Comparison of ENCODE assay signal across 17 cellular contexts in genomic region chr16:57022445-57022844, GRCh38. TPM values are rescaled to one million over a fixed set of nuclear protein-coding genes. Genes with fewer than 3 reads are reported as not detected.
A peak's percentile ranks its signal among the peaks of the same experiment; 100 is the strongest.
DNase-seq lines count a peak whose midpoint lies in the region; ATAC-seq lines count a peak whose summit lies in the region.
"Had no signal": no experiment of that assay in that cellular context is flagged by ENCODE, and none has a peak within 500 bp of the region (broad histone marks: within the 10 kb centered on the region; RNA-seq: fewer than 3 reads in every experiment).

No MANE protein-coding gene starts in this region.

- peak overlapping the region in 7 of 8 donors; percentile 41 to 84 (median 69) for H3K4me3 Mint-ChIP-seq in CD4-positive, alpha-beta memory T cell
- peak overlapping the region; percentile 45 for H3K4me3 Mint-ChIP-seq in natural killer cell treated with Interleukin-12 subunit alpha and Interleukin-12 subunit beta and Interleukin-15 and Interleukin-18, amount 100 ng/mL, for 72 hours

- H3K27ac ChIP-seq in BLaER1, result no peak overlapping the region
- peak overlapping the region; percentile 58 for H3K27ac ChIP-seq in CD4-positive, alpha-beta memory T cell (ENCODE audit: low read depth, low read length)
- H3K27ac ChIP-seq: ascending aorta, ovary, stomach, transverse colon had no signal

- H3K4me2 ChIP-seq in BLaER1, result peak overlapping the region; percentile 71

- H3K27me3 Mint-ChIP-seq in CD4-positive, alpha-beta memory T cell, result no peaks in the 10 kb centered on the region
- H3K27me3 Mint-ChIP-seq in natural killer cell treated with Interleukin-12 subunit alpha and Interleukin-12 subunit beta and Interleukin-15 and Interleukin-18, amount 100 ng/mL, for 72 hours, result no peaks in the 10 kb centered on the region

- intact Hi-C loops in CD4-positive, alpha-beta memory T cell (cut with micrococcal nuclease), result no loop called here

- H3K27ac Mint-ChIP-seq in CD4-positive, alpha-beta memory T cell, result peak overlapping the region; percentile 82 to 94 (median 90)
- peak overlapping the region; percentile 25 to 88 for H3K27ac Mint-ChIP-seq in activated naive CD4-positive, alpha-beta T cell treated with anti-CD3 and anti-CD28 coated beads, Interleukin-2, amount 50 U/mL, for 72 hours
- peak overlapping the region; percentile 61 to 85 for H3K27ac Mint-ChIP-seq in natural killer cell treated with Interleukin-12 subunit alpha and Interleukin-12 subunit beta and Interleukin-15 and Interleukin-18, amount 100 ng/mL, for 72 hours

- H3K4me1 ChIP-seq in BLaER1, result peaks cover 30% of the 10 kb centered on the region
- H3K4me1 ChIP-seq in CD4-positive, alpha-beta memory T cell (ENCODE audit: insufficient read depth, low read length), result peaks cover 90% of the 10 kb centered on the region
- H3K4me1 ChIP-seq: ascending aorta, transverse colon had no signal

- DNase-seq in CD4-positive, alpha-beta memory T cell, result no peak
- DNase-seq in activated naive CD4-positive, alpha-beta T cell treated with anti-CD3 and anti-CD28 coated beads, Interleukin-2, amount 50 U/mL, for 72 hours (ENCODE audit: low spot score in 2 of 2), result no peak
- peak; percentile 51 for DNase-seq in natural killer cell treated with Interleukin-12 subunit alpha and Interleukin-12 subunit beta and Interleukin-15 and Interleukin-18, amount 100 ng/mL, for 72 hours (ENCODE audit: low spot score)
- DNase-seq in stimulated activated CD4-positive, alpha-beta T cell treated with anti-CD3 and anti-CD28 coated beads, Interleukin-1b, Interleukin-23, amount 100 ng/mL, for 48 hours, result no peak
- DNase-seq in NCI-H1930 (lab: John Stamatoyannopoulos, UW), result no peak
- DNase-seq: activated CD4-positive, alpha-beta T cell treated with anti-CD3 and anti-CD28 coated beads, Interleukin-2, amount 50 U/mL, for 4 hours; COR-L47; MM.1S; NCI-H146; NCI-H69; ovary; stomach; SW 1271; transverse colon had no signal

- peaks cover 78% of the 10 kb centered on the region for H3K36me3 ChIP-seq in BLaER1
- peaks cover 56% of the 10 kb centered on the region for H3K36me3 ChIP-seq in CD4-positive, alpha-beta memory T cell (ENCODE audit: insufficient read depth, low read length)
- H3K36me3 ChIP-seq: ovary had no signal

- no peaks in the 10 kb centered on the region for H3K9me3 Mint-ChIP-seq in CD4-positive, alpha-beta memory T cell
- H3K9me3 Mint-ChIP-seq in activated naive CD4-positive, alpha-beta T cell treated with anti-CD3 and anti-CD28 coated beads, Interleukin-2, amount 50 U/mL, for 72 hours, result no peaks in the 10 kb centered on the region
- H3K9me3 Mint-ChIP-seq in natural killer cell treated with Interleukin-12 subunit alpha and Interleukin-12 subunit beta and Interleukin-15 and Interleukin-18, amount 100 ng/mL, for 72 hours, result no peaks in the 10 kb centered on the region

- no peak overlapping the region for H3K4me3 ChIP-seq in BLaER1
- H3K4me3 ChIP-seq in CD4-positive, alpha-beta memory T cell (ENCODE audit: low read length in 2 of 2), result no peak overlapping the region
- H3K4me3 ChIP-seq: ascending aorta, ovary, stomach, transverse colon had no signal

- H3K9ac ChIP-seq in BLaER1, result no peak overlapping the region

- CTCF ChIA-PET in CD4-positive, alpha-beta memory T cell (lab: Charles Lee; ENCODE audit: partially characterized antibody), result interaction anchor here (0.9 to 4.1 kb wide), 6 partner anchors 8 to 71 kb away, joined by 3 to 35 read pairs (median 9); no protein-coding TSS in a partner anchor

- peaks cover 69 to 98% (median 81%) of the 10 kb centered on the region in 4 donors for H3K4me1 Mint-ChIP-seq in CD4-positive, alpha-beta memory T cell
- H3K4me1 Mint-ChIP-seq in natural killer cell treated with Interleukin-12 subunit alpha and Interleukin-12 subunit beta and Interleukin-15 and Interleukin-18, amount 100 ng/mL, for 72 hours (ENCODE audit: low read depth in 2 of 2), result peaks cover 41 to 51% of the 10 kb centered on the region in 2 donors

- POLR2A ChIA-PET in CD4-positive, alpha-beta memory T cell (lab: Charles Lee; ENCODE audit: partially characterized antibody), result interaction anchor here (1.7 to 11.9 kb wide), 6 partner anchors 10 to 50 kb away, joined by 5 to 162 read pairs (median 16); partner anchors contain the start of gene NLRC5

- no peaks in the 10 kb centered on the region for H3K9me3 ChIP-seq in BLaER1
- no peaks in the 10 kb centered on the region for H3K9me3 ChIP-seq in CD4-positive, alpha-beta memory T cell (ENCODE audit: control insufficient read depth in 1 of 2, low read length in 2 of 2)
- H3K9me3 ChIP-seq: ascending aorta, ovary, stomach, transverse colon had no signal

- ATAC-seq in activated naive CD4-positive, alpha-beta T cell treated with anti-CD3 and anti-CD28 coated beads, Interleukin-2, amount 50 U/mL, for 72 hours, result no peak
- ATAC-seq in natural killer cell treated with Interleukin-12 subunit alpha and Interleukin-12 subunit beta and Interleukin-15 and Interleukin-18, amount 100 ng/mL, for 72 hours, result peak; percentile 51 to 58
- no peak for ATAC-seq in HG03354 (IDR thresholded peaks at IDR 0.05; ENCODE audit: poor library complexity, severe bottlenecking, unreplicated experiment)

- no peaks in the 10 kb centered on the region for H3K27me3 ChIP-seq in BLaER1
- no peaks in the 10 kb centered on the region for H3K27me3 ChIP-seq in CD4-positive, alpha-beta memory T cell (ENCODE audit: insufficient read depth, low read length)
- H3K27me3 ChIP-seq: ascending aorta, ovary, stomach, transverse colon had no signal

- peaks cover 77 to 91% of the 10 kb centered on the region in 2 donors for H3K36me3 Mint-ChIP-seq in CD4-positive, alpha-beta memory T cell
- H3K36me3 Mint-ChIP-seq in activated naive CD4-positive, alpha-beta T cell treated with anti-CD3 and anti-CD28 coated beads, Interleukin-2, amount 50 U/mL, for 72 hours, result peaks cover 38 to 98% of the 10 kb centered on the region in 2 donors
- peaks cover 24% of the 10 kb centered on the region for H3K36me3 Mint-ChIP-seq in natural killer cell treated with Interleukin-12 subunit alpha and Interleukin-12 subunit beta and Interleukin-15 and Interleukin-18, amount 100 ng/mL, for 72 hours

- H4K20me1 ChIP-seq in BLaER1, result no peaks in the 10 kb centered on the region

RNA-seq across cellular contexts. Expression of gene NLRC5, which starts 33.1 kb away (rescaled TPM):
- 100 to 1,000 TPM; 416 to 457 TPM for total RNA-seq in CD4-positive, alpha-beta memory T cell
- polyA plus RNA-seq in CD4-positive, alpha-beta memory T cell, result 100 to 1,000 TPM in 1 of 2 donors, 10 to 100 TPM in 1; 41.6 to 151 TPM
- 100 to 1,000 TPM; 231 to 254 TPM for total RNA-seq in activated naive CD4-positive, alpha-beta T cell treated with anti-CD3 and anti-CD28 coated beads, Interleukin-2, amount 50 U/mL, for 72 hours
- total RNA-seq in natural killer cell treated with Interleukin-12 subunit alpha and Interleukin-12 subunit beta and Interleukin-15 and Interleukin-18, amount 100 ng/mL, for 72 hours, result 100 to 1,000 TPM; 190 to 316 TPM

Comparison
In these comparisons a context has a peak if more than half of its experiments do, and no peak if none do; other contexts are left out.
1. ATAC-seq: peak in natural killer cell treated with Interleukin-12 subunit alpha and Interleukin-12 subunit beta and Interleukin-15 and Interleukin-18, amount 100 ng/mL, for 72 hours (2 of 2); none in activated naive CD4-positive, alpha-beta T cell treated with anti-CD3 and anti-CD28 coated beads, Interleukin-2, amount 50 U/mL, for 72 hours (0 of 2) and HG03354 (single experiment).
2. Peak in every context shown above with its lines, with median percentiles within 50 percentile points of each other: H3K27ac Mint-ChIP-seq.